8 cellular contexts compared by ENCODE assay signal in the genomic region with DNA sequence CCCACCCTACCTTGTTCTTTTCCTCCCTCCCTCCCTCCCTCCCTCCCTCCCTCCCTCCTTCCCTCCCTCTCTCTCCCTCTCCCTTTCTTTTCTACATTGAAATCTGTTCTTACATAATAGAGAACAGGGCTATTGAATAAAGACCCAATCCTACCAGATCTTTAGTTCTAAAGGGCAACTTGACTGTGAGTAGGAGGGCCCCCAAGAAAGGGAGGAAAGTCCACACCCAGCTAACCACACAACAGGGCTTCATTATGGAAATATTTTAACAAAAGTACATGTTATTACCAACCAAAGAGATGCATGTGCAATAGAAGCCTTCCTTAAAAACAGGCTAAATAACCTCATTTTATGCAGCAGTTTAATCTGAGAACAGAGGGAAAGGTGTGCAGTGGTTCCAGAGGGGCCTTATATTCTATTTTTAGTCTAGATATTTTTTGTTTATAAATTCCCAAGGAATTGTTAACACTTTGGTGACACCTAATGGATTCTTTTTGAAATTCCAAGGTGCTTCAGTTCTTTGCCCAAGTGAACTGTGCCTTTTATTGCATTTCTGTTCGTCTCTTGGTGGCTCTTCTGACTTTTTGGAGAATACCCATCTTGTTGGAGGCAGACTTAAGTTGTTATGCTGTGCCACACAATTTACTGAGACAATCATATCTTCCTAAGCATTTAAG.
DNase-seq lines count a peak whose midpoint lies in the region; ATAC-seq lines count a peak whose summit lies in the region.

No MANE protein-coding gene starts in this region.

- peaks cover 29% of the 10 kb centered on the region for H3K36me3 ChIP-seq in HUES48 (ENCODE audit: control insufficient read depth, insufficient read depth, low read length)

- peak; percentile 37 for DNase-seq in CD1c-positive myeloid dendritic cell (ENCODE audit: extremely low spot score)
- DNase-seq in activated naive CD8-positive, alpha-beta T cell treated with anti-CD3 and anti-CD28 coated beads, Interleukin-2, amount 50 U/mL, for 24 hours = no peak
- peak; percentile 62 for DNase-seq in left kidney (ENCODE audit: low read depth, low spot score)
- no peak for DNase-seq in posterior vena cava (ENCODE audit: low spot score)
- no peak for DNase-seq in 8988T

- ATAC-seq in activated naive CD8-positive, alpha-beta T cell treated with anti-CD3 and anti-CD28 coated beads, Interleukin-2, amount 50 U/mL, for 24 hours = peak; percentile 37
- ATAC-seq in HG03432 (IDR thresholded peaks at IDR 0.05; ENCODE audit: unreplicated experiment) (no peak), GM18519 (IDR thresholded peaks at IDR 0.05; ENCODE audit: low FRiP score, unreplicated experiment) (no peak)

- no peaks in the 10 kb centered on the region for H3K9me3 ChIP-seq in HUES48 (ENCODE audit: control insufficient read depth, insufficient read depth, low read length)

- intact Hi-C loops in posterior vena cava (cut with DNase I) = loop anchor here in 1 of 2 donors (5.0 kb wide), 1 partner anchor 144 kb away; no protein-coding TSS in a partner anchor

- peak overlapping the region; percentile 37 for H3K27ac Mint-ChIP-seq in activated naive CD8-positive, alpha-beta T cell treated with anti-CD3 and anti-CD28 coated beads, Interleukin-2, amount 50 U/mL, for 24 hours

- H3K36me3 Mint-ChIP-seq in activated naive CD8-positive, alpha-beta T cell treated with anti-CD3 and anti-CD28 coated beads, Interleukin-2, amount 50 U/mL, for 24 hours (ENCODE audit: low read depth) = peaks cover 29% of the 10 kb centered on the region

- H3K27me3 Mint-ChIP-seq in activated naive CD8-positive, alpha-beta T cell treated with anti-CD3 and anti-CD28 coated beads, Interleukin-2, amount 50 U/mL, for 24 hours = no peaks in the 10 kb centered on the region

- no peaks in the 10 kb centered on the region for H3K9me3 Mint-ChIP-seq in activated naive CD8-positive, alpha-beta T cell treated with anti-CD3 and anti-CD28 coated beads, Interleukin-2, amount 50 U/mL, for 24 hours

- peak overlapping the region; percentile 34 for H3K27ac ChIP-seq in HUES48 (ENCODE audit: low read depth, low read length)

- no peak overlapping the region for H3K9ac ChIP-seq in HUES48 (ENCODE audit: low read depth, low read length)

- H3K4me1 ChIP-seq in HUES48 (ENCODE audit: control insufficient read depth, insufficient read depth, low read length) = peaks cover 40% of the 10 kb centered on the region

- no peak overlapping the region for H3K4me3 Mint-ChIP-seq in activated naive CD8-positive, alpha-beta T cell treated with anti-CD3 and anti-CD28 coated beads, Interleukin-2, amount 50 U/mL, for 24 hours

- peaks cover 72% of the 10 kb centered on the region for H3K4me1 Mint-ChIP-seq in activated naive CD8-positive, alpha-beta T cell treated with anti-CD3 and anti-CD28 coated beads, Interleukin-2, amount 50 U/mL, for 24 hours

- no peak overlapping the region for H3K4me3 ChIP-seq in HUES48 (ENCODE audit: low read depth, low read length)

- no peaks in the 10 kb centered on the region for H3K27me3 ChIP-seq in HUES48 (ENCODE audit: control insufficient read depth, insufficient read depth, low read length)

Comparison
In these comparisons a context has a peak if more than half of its experiments do, and no peak if none do; other contexts are left out.
1. DNase-seq: peak in CD1c-positive myeloid dendritic cell (single experiment) and left kidney (single experiment); none in activated naive CD8-positive, alpha-beta T cell treated with anti-CD3 and anti-CD28 coated beads, Interleukin-2, amount 50 U/mL, for 24 hours (single experiment), posterior vena cava (single experiment) and 8988T (single experiment).